1 cellular context compared by ENCODE assay signal in the genomic region with DNA sequence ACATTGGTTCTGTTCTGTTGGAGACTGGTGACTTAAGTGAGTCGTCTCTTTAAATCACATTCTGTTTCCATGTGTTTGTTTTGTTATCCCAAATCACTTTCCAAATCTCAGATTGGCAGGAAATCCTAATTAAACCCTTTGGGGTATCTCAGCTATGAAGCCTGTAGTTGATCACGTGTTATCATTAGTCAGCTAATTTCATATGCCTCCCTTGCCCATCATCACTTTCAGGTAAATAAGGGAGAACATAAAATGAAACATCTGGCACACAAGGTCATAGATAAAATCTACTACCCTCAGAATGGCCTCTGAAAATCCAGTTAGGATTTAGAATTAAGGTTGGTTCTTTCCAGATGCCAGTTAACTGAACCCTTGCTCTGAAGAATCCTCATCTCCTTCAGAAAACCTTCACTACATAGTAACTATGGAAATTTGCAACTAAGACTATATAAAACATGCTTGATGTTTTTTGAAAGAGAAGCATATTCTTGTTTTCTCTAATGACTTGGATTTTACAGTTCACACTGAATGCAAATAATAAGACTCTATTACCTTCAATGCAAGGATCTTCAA.
TF ChIP-seq lines count a peak whose summit lies in the region.

No MANE protein-coding gene starts in this region.

TF ChIP-seq in HepG2, 621 proteins besides CTCF, POLR2A, EP300 and RAD21 (continued from another document):
- TF ChIP-seq, protein P1, sequence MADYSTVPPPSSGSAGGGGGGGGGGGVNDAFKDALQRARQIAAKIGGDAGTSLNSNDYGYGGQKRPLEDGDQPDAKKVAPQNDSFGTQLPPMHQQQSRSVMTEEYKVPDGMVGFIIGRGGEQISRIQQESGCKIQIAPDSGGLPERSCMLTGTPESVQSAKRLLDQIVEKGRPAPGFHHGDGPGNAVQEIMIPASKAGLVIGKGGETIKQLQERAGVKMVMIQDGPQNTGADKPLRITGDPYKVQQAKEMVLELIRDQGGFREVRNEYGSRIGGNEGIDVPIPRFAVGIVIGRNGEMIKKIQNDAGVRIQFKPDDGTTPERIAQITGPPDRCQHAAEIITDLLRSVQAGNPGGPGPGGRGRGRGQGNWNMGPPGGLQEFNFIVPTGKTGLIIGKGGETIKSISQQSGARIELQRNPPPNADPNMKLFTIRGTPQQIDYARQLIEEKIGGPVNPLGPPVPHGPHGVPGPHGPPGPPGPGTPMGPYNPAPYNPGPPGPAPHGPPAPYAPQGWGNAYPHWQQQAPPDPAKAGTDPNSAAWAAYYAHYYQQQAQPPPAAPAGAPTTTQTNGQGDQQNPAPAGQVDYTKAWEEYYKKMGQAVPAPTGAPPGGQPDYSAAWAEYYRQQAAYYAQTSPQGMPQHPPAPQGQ (CRISPR knock-in tag; IDR thresholded peaks at IDR 0.05; ENCODE audit: borderline replicate concordance), result no peak
- TF ChIP-seq MAFK (conservative IDR thresholded peaks at IDR 0.05 in 1 of 2, IDR thresholded peaks at IDR 0.05 in 1 of 2; ENCODE audit: low read length in 2 of 2) (peak; percentile 15 to 74; a peak in 2 of 4 replicates), CHD4 (IDR thresholded peaks at IDR 0.05; ENCODE audit: borderline replicate concordance, low read length) (no peak), AGO2 (optimal IDR thresholded peaks at IDR 0.05; ENCODE audit: low read depth, low read length) (no peak)
TF ChIP-seq in HepG2: peak in this region for 2.
